Comparison of ENCODE assay signal across 1 cellular context in the genomic region with DNA sequence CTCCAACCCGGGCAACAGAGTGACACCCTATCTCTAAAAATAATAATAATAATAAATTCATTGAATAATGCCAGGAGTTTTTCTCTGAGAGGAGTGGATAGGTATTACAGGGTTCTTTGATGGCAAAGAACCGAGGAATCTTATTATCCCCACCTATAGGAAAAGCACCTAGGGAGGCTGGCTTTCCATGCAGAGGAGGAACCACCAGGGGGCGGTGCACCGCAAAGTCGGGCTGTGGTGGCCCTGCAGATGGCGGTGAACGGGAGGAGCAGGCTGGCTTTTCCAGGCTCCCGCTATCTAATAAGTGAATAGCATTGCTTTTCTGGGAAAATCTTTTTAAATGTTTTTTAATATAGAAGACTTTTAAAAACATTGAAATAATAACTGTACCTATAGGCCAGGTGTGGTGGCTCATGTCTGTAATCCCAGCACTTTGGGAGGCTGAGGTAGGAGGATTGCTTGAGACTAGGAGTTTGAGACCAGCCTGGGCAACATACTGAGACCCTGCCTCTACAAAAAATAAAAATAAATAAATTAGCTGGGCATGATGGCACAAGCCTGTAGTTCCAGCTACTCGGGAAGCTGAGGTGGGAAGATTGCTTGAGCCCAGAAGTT.
TF ChIP-seq lines count a peak whose summit lies in the region.

No MANE protein-coding gene starts in this region.

TF ChIP-seq in H1, 55 proteins besides CTCF, POLR2A, EP300 and RAD21:
- TF ChIP-seq YY1 (IDR thresholded peaks at IDR 0.05; ENCODE audit: low read depth, low read length) (peak; percentile 11; the same call in 1 of the 2 replicates), EGR1 (IDR thresholded peaks at IDR 0.05; ENCODE audit: borderline replicate concordance, low read depth, low read length) (no peak)
